Comparison of ENCODE assay signal across 26 cellular contexts in the genomic region with DNA sequence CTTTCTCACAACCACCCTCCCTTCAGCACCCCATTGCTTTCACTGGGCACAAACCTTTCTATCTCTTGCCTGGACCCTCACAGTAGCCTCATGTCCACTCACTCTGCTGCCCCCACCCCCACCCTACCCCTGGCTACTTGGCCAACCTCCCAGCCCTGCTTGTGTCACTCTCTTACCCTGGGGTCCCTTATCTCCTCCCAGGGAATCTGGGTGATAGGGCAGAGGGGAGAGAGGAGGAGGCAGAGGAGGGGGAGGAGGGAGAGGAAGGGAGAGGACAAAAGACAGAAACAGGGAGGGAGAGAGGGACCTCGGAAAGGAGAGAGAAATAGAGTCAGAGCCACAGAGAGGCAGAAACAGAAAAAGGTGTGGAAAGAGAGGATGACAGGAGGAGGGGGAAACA. TPM values are rescaled to one million over a fixed set of nuclear protein-coding genes. Genes with fewer than 3 reads are reported as not detected.
A peak's percentile ranks its signal among the peaks of the same experiment; 100 is the strongest.
DNase-seq lines count a peak whose midpoint lies in the region; ATAC-seq, FAIRE-seq and TF ChIP-seq lines count a peak whose summit lies in the region.
"Had no signal": no experiment of that assay in that cellular context is flagged by ENCODE, and none has a peak within 500 bp of the region (broad histone marks: within the 10 kb centered on the region; RNA-seq: fewer than 3 reads in every experiment).

No MANE protein-coding gene starts in this region.

- no peaks in the 10 kb centered on the region for H3K79me2 ChIP-seq in HepG2 (ENCODE audit: insufficient read depth, low read length)

- no peak for TF ChIP-seq RAD21 in HepG2 (CRISPR knock-in tag; IDR thresholded peaks at IDR 0.05)

- peaks cover 6% of the 10 kb centered on the region for H3K9me3 Mint-ChIP-seq in Calu3 (ENCODE audit: low read depth, unreplicated experiment)

- DNase-seq in Calu3, result no peak
- peak; percentile 31 for DNase-seq in cardiac septum (ENCODE audit: low spot score)
- no peak for DNase-seq in HepG2 (ENCODE audit: low spot score)
- peak; percentile 16 for DNase-seq in posterior vena cava (ENCODE audit: low spot score)
- no peak for DNase-seq in kidney glomerular epithelial cell (lab: John Stamatoyannopoulos, UW)
- no peak for DNase-seq in hypothalamus (lab: John Stamatoyannopoulos, UW)
- DNase-seq in activated gamma-delta T cell treated with Interleukin-2 at 50 U/mL for 16 hours, result no peak
- DNase-seq: CD4-positive, alpha-beta T cell; DMS53; GDM1; GOT3; HCEC 1CT; IMR-90; NCI-H1092 treated with DMSO at 0.1 percent for 48 hours; NCI-H146; NCI-H2029; NCI-H2171 treated with DMSO at 0.1 percent for 48 hours; NCI-H524 treated with DMSO at 0.1 percent for 48 hours; NCI-H82; OCI-M1 had no signal

- CTCF ChIA-PET in Calu3 (lab: Charles Lee), result no interaction called here
- CTCF ChIA-PET in HepG2 (lab: Yijun Ruan, JAX; ENCODE audit: low intra/inter-chr PET ratio, low total read pairs), result no interaction called here

- FAIRE-seq in HepG2 (lab: Jason Lieb, UNC), result no peak
- FAIRE-seq: GM19239, HTR-8/SVneo, RCC 7860 had no signal

- no peak overlapping the region for H3K4me3 ChIP-seq in HepG2 (replicated peaks in 1 of 3; ENCODE audit: insufficient read depth in 1 of 3, low read depth in 2 of 3, low read length in 3 of 3)
- H3K4me3 ChIP-seq: BLaER1 had no signal

- intact Hi-C loops in Calu3 (cut with micrococcal nuclease; ENCODE audit: unreplicated experiment) (no loop called here), cardiac septum (cut with DNase I) (loop anchor here (5.0 kb wide), 1 partner anchor 132 kb away; no protein-coding TSS in a partner anchor), HepG2 (cut with micrococcal nuclease; ENCODE audit: unreplicated experiment) (no loop called here), posterior vena cava (cut with DNase I) (no loop called here)

- in situ Hi-C loops in HepG2 (cut with HindIII; ENCODE audit: extremely low pct_ligation_motif_present, low pct_unique_long_range_greater_than_20kb), result no loop called here

- no peaks in the 10 kb centered on the region for H3K27me3 ChIP-seq in HepG2 (ENCODE audit: control insufficient read depth in 1 of 2, insufficient read depth in 2 of 2, low read length in 2 of 2)
- H3K27me3 ChIP-seq: BLaER1 had no signal

- H3K27ac Mint-ChIP-seq in Calu3 (ENCODE audit: unreplicated experiment), result peak overlapping the region; percentile 32
- H3K27ac Mint-ChIP-seq: CD4-positive, alpha-beta T cell had no signal

- no peaks in the 10 kb centered on the region for H3K36me3 ChIP-seq in HepG2 (replicated peaks in 1 of 2; ENCODE audit: control insufficient read depth in 1 of 2, insufficient read depth in 2 of 2, low read length in 2 of 2)
- H3K36me3 ChIP-seq: BLaER1 had no signal

- ATAC-seq in HepG2, result no peak

- TF ChIP-seq EP300 in HepG2 (IDR thresholded peaks at IDR 0.05; ENCODE audit: low read depth in 2 of 2, low read length in 2 of 2) (no peak), HepG2 (CRISPR knock-in tag; IDR thresholded peaks at IDR 0.05; ENCODE audit: borderline replicate concordance) (no peak)

- no peak overlapping the region for H3K4me3 Mint-ChIP-seq in Calu3 (ENCODE audit: low read depth, unreplicated experiment)
- H3K4me3 Mint-ChIP-seq: CD4-positive, alpha-beta T cell had no signal

- TF ChIP-seq CTCF in Calu3 (IDR thresholded peaks at IDR 0.05; ENCODE audit: unreplicated experiment), result no peak
- TF ChIP-seq CTCF in HepG2 (CRISPR knock-in tag; IDR thresholded peaks at IDR 0.05), result no peak

- WGBS in HepG2 (ENCODE audit: low lambda C conversion rate), result 38% methylated on average over 1 of the region's 1 CpG

- H3K27me3 Mint-ChIP-seq in Calu3 (ENCODE audit: unreplicated experiment), result peaks cover 13% of the 10 kb centered on the region

- no peak overlapping the region for H2AFZ ChIP-seq in HepG2 (ENCODE audit: low read length)

- H3K27ac ChIP-seq in HepG2 (ENCODE audit: extremely low read length, insufficient read depth, low read length), result peak overlapping the region; percentile 58
- H3K27ac ChIP-seq: BLaER1, KMS-11 had no signal

- H4K20me1 ChIP-seq in HepG2 (ENCODE audit: insufficient read depth, low read length), result no peaks in the 10 kb centered on the region
- H4K20me1 ChIP-seq: BLaER1 had no signal

- POLR2A ChIA-PET in HepG2 (lab: Yijun Ruan, JAX), result interaction anchor here (0.8 to 2.5 kb wide), 4 partner anchors 14 to 51 kb away, joined by 3 to 9 read pairs (median 6); no protein-coding TSS in a partner anchor

- no peak for TF ChIP-seq POLR2A in HepG2 (IDR thresholded peaks at IDR 0.05; ENCODE audit: insufficient read depth in 1 of 2, low read depth in 2 of 2, low read length in 2 of 2)

- H3K4me2 ChIP-seq in HepG2 (ENCODE audit: low read depth, low read length), result peak overlapping the region; percentile 59
- H3K4me2 ChIP-seq: BLaER1, KMS-11 had no signal

- BruUV-seq in Calu3 (replicated peaks; lab: Mats Ljungman, UMichigan), result no TSS peak
- BruUV-seq in HepG2 (replicated peaks; lab: Mats Ljungman, UMichigan), result no TSS peak

- H3K4me1 ChIP-seq in HepG2 (ENCODE audit: insufficient read depth, low read length), result peaks cover 67% of the 10 kb centered on the region

- H3K9ac ChIP-seq in HepG2 (ENCODE audit: insufficient read depth, low read depth, low read length), result 0 out of 2 replicates have a peak overlapping the region, but pooled peaks have one; percentile 7
- H3K9ac ChIP-seq: BLaER1, KMS-11 had no signal

- peaks cover 8% of the 10 kb centered on the region; the same call in 1 of the 2 replicates for H3K9me3 ChIP-seq in HepG2 (ENCODE audit: low read length)

- no peaks in the 10 kb centered on the region for H3K36me3 Mint-ChIP-seq in Calu3 (ENCODE audit: insufficient read depth, unreplicated experiment)

- peaks cover 13% of the 10 kb centered on the region for H3K4me1 Mint-ChIP-seq in Calu3 (ENCODE audit: low read depth, unreplicated experiment)

RNA-seq across cellular contexts. Expression of a gene that starts 25.0 kb away (rescaled TPM):
- total RNA-seq in Calu3 (2022) (52.3 and 54.0 TPM in 2 replicates), cardiac septum (not detected), HepG2 (2016; rRNA removed; fragmentation: Illumina TruSeq; extraction: Trizol) (0.81 and 1.8 TPM in 2 replicates), posterior vena cava (not detected)
- 0.61 and 1.1 TPM in 2 replicates for total RNA-seq in HepG2 (2016; cell fraction: cytosol; rRNA removed; fragmentation: Illumina TruSeq; extraction: Trizol; ENCODE audit: low read depth)
- total RNA-seq in HepG2 (2016; cell fraction: insoluble cytoplasmic fraction; rRNA removed; fragmentation: Illumina TruSeq; extraction: Trizol), result 0.94 and 1.8 TPM in 2 replicates
- total RNA-seq in HepG2 (2016; cell fraction: membrane; rRNA removed; fragmentation: Illumina TruSeq; extraction: Trizol), result 0.19 and 0.38 TPM in 2 replicates
- total RNA-seq in HepG2 (2016; cell fraction: nucleus; rRNA removed; fragmentation: Illumina TruSeq; extraction: Trizol), result 2.7 and 3.5 TPM in 2 replicates
- 12.5 and 14.8 TPM in 2 replicates for polyA plus RNA-seq in HepG2 (2011; rRNA removed)
- polyA plus RNA-seq in HepG2 (2011; cell fraction: cytosol; rRNA removed), result 1.6 and 3.1 TPM in 2 replicates
- polyA plus RNA-seq in HepG2 (2011; cell fraction: nucleus; rRNA removed), result 155 and 222 TPM in 2 replicates
- 6.2 and 7.2 TPM in 2 replicates for polyA plus RNA-seq in HepG2 (2012)
- polyA plus RNA-seq in HepG2 (2016; cell fraction: cytosol; fragmentation: Illumina TruSeq; extraction: Trizol; ENCODE audit: low read depth), result 0.14 and 0.26 TPM in 2 replicates
- 0.92 and 0.93 TPM in 2 replicates for polyA plus RNA-seq in HepG2 (2016; cell fraction: insoluble cytoplasmic fraction; fragmentation: Illumina TruSeq; extraction: Trizol; ENCODE audit: low read depth)
- 0.17 TPM in 1 of 2 replicates, not detected in the other for polyA plus RNA-seq in HepG2 (2016; cell fraction: membrane; fragmentation: Illumina TruSeq; extraction: Trizol; ENCODE audit: low read depth)
- 8.0 and 11.0 TPM in 2 replicates for polyA plus RNA-seq in HepG2 (2016; cell fraction: nucleus; fragmentation: Illumina TruSeq; extraction: Trizol; ENCODE audit: insufficient read depth, low read depth)
- polyA minus RNA-seq in HepG2 (2011; rRNA and poly(A)+ RNA removed; ENCODE audit: low replicate concordance), result 6.7 TPM in 1 of 2 replicates, not detected in the other
- 1.1 and 1.3 TPM in 2 replicates for polyA minus RNA-seq in HepG2 (2011; cell fraction: cytosol; rRNA and poly(A)+ RNA removed)
- polyA minus RNA-seq in HepG2 (2011; cell fraction: nucleus; rRNA and poly(A)+ RNA removed), result 11.6 and 13.7 TPM in 2 replicates
- total RNA-seq: CD4-positive, alpha-beta T cell; IMR-90 had no signal
- polyA plus RNA-seq: IMR-90 had no signal

RNA-seq across cellular contexts. Expression of a gene that starts 31.2 kb away (rescaled TPM):
- total RNA-seq in Calu3 (2022), result 20.1 and 21.4 TPM in 2 replicates
- 12.8 TPM for total RNA-seq in cardiac septum
- 13.1 and 71.3 TPM in 2 replicates for total RNA-seq in HepG2 (2016; rRNA removed; fragmentation: Illumina TruSeq; extraction: Trizol)
- 24.4 and 27.4 TPM in 2 replicates for total RNA-seq in HepG2 (2016; cell fraction: cytosol; rRNA removed; fragmentation: Illumina TruSeq; extraction: Trizol; ENCODE audit: low read depth)
- 11.3 and 76.4 TPM in 2 replicates for total RNA-seq in HepG2 (2016; cell fraction: insoluble cytoplasmic fraction; rRNA removed; fragmentation: Illumina TruSeq; extraction: Trizol)
- total RNA-seq in HepG2 (2016; cell fraction: membrane; rRNA removed; fragmentation: Illumina TruSeq; extraction: Trizol), result 17.0 and 18.6 TPM in 2 replicates
- total RNA-seq in HepG2 (2016; cell fraction: nucleus; rRNA removed; fragmentation: Illumina TruSeq; extraction: Trizol), result 127 and 145 TPM in 2 replicates
- polyA plus RNA-seq in HepG2 (2011; rRNA removed), result 89.1 and 105 TPM in 2 replicates
- polyA plus RNA-seq in HepG2 (2011; cell fraction: cytosol; rRNA removed), result 8.5 and 16.4 TPM in 2 replicates
- polyA plus RNA-seq in HepG2 (2011; cell fraction: nucleus; rRNA removed), result 1,276 and 1,843 TPM in 2 replicates
- 63.8 and 83.6 TPM in 2 replicates for polyA plus RNA-seq in HepG2 (2012)
- 2.0 and 2.7 TPM in 2 replicates for polyA plus RNA-seq in HepG2 (2016; cell fraction: cytosol; fragmentation: Illumina TruSeq; extraction: Trizol; ENCODE audit: low read depth)
- polyA plus RNA-seq in HepG2 (2016; cell fraction: insoluble cytoplasmic fraction; fragmentation: Illumina TruSeq; extraction: Trizol; ENCODE audit: low read depth), result 13.5 and 15.6 TPM in 2 replicates
- 4.3 and 4.5 TPM in 2 replicates for polyA plus RNA-seq in HepG2 (2016; cell fraction: membrane; fragmentation: Illumina TruSeq; extraction: Trizol; ENCODE audit: low read depth)
- polyA plus RNA-seq in HepG2 (2016; cell fraction: nucleus; fragmentation: Illumina TruSeq; extraction: Trizol; ENCODE audit: insufficient read depth, low read depth), result 665 and 720 TPM in 2 replicates
- 11.6 and 59.4 TPM in 2 replicates for polyA minus RNA-seq in HepG2 (2011; rRNA and poly(A)+ RNA removed; ENCODE audit: low replicate concordance)
- 5.5 and 10.9 TPM in 2 replicates for polyA minus RNA-seq in HepG2 (2011; cell fraction: cytosol; rRNA and poly(A)+ RNA removed)
- 155 and 169 TPM in 2 replicates for polyA minus RNA-seq in HepG2 (2011; cell fraction: nucleus; rRNA and poly(A)+ RNA removed)
- total RNA-seq in posterior vena cava, result 1 to 10 TPM; 6.7 to 8.1 TPM

RNA-seq across cellular contexts. Expression of a gene that starts 46.0 kb away (rescaled TPM):
- total RNA-seq in Calu3 (2022), result 2.7 and 3.9 TPM in 2 replicates
- not detected for total RNA-seq in cardiac septum
- total RNA-seq in HepG2 (2016; rRNA removed; fragmentation: Illumina TruSeq; extraction: Trizol), result 612 and 1,510 TPM in 2 replicates
- 264 and 266 TPM in 2 replicates for total RNA-seq in HepG2 (2016; cell fraction: cytosol; rRNA removed; fragmentation: Illumina TruSeq; extraction: Trizol; ENCODE audit: low read depth)
- total RNA-seq in HepG2 (2016; cell fraction: insoluble cytoplasmic fraction; rRNA removed; fragmentation: Illumina TruSeq; extraction: Trizol), result 610 and 1,558 TPM in 2 replicates
- 284 and 296 TPM in 2 replicates for total RNA-seq in HepG2 (2016; cell fraction: membrane; rRNA removed; fragmentation: Illumina TruSeq; extraction: Trizol)
- 1,103 and 1,244 TPM in 2 replicates for total RNA-seq in HepG2 (2016; cell fraction: nucleus; rRNA removed; fragmentation: Illumina TruSeq; extraction: Trizol)
- polyA plus RNA-seq in HepG2 (2011; rRNA removed), result 2,580 and 3,919 TPM in 2 replicates
- 3,676 and 4,547 TPM in 2 replicates for polyA plus RNA-seq in HepG2 (2011; cell fraction: cytosol; rRNA removed)
- 1,589 and 2,063 TPM in 2 replicates for polyA plus RNA-seq in HepG2 (2011; cell fraction: nucleus; rRNA removed)
- polyA plus RNA-seq in HepG2 (2012), result 2,894 and 3,165 TPM in 2 replicates
- polyA plus RNA-seq in HepG2 (2016; cell fraction: cytosol; fragmentation: Illumina TruSeq; extraction: Trizol; ENCODE audit: low read depth), result 305 and 334 TPM in 2 replicates
- 674 and 676 TPM in 2 replicates for polyA plus RNA-seq in HepG2 (2016; cell fraction: insoluble cytoplasmic fraction; fragmentation: Illumina TruSeq; extraction: Trizol; ENCODE audit: low read depth)
- polyA plus RNA-seq in HepG2 (2016; cell fraction: membrane; fragmentation: Illumina TruSeq; extraction: Trizol; ENCODE audit: low read depth), result 279 and 293 TPM in 2 replicates
- polyA plus RNA-seq in HepG2 (2016; cell fraction: nucleus; fragmentation: Illumina TruSeq; extraction: Trizol; ENCODE audit: insufficient read depth, low read depth), result 2,037 and 2,236 TPM in 2 replicates
- 0.72 and 924 TPM in 2 replicates for polyA minus RNA-seq in HepG2 (2011; rRNA and poly(A)+ RNA removed; ENCODE audit: low replicate concordance)
- polyA minus RNA-seq in HepG2 (2011; cell fraction: cytosol; rRNA and poly(A)+ RNA removed), result 612 and 1,026 TPM in 2 replicates
- polyA minus RNA-seq in HepG2 (2011; cell fraction: nucleus; rRNA and poly(A)+ RNA removed), result 323 and 565 TPM in 2 replicates
- total RNA-seq in posterior vena cava, result under 1 TPM in 1 of 2 donors, not detected in 1; 0.65 TPM
- total RNA-seq: CD4-positive, alpha-beta T cell; IMR-90; SK-MEL-5 had no signal
- polyA plus RNA-seq: IMR-90 had no signal

Comparison
In these comparisons a context has a peak if more than half of its experiments do, and no peak if none do; other contexts are left out.
1. DNase-seq: peak in cardiac septum (single experiment) and posterior vena cava (single experiment); none in Calu3 (single experiment), HepG2 (single experiment), kidney glomerular epithelial cell (single experiment), hypothalamus (0 of 51) and activated gamma-delta T cell treated with Interleukin-2 at 50 U/mL for 16 hours (single experiment).
2. RNA of a gene that starts 25.0 kb away (total RNA-seq): 52.3 to 54.0 TPM in Calu3; 0.19 to 3.5 TPM in HepG2, not detected in cardiac septum (single experiment) and not detected in posterior vena cava; every median in the first group is over 10 times any median in the second.
3. RNA of a gene that starts 46.0 kb away (total RNA-seq): 264 to 1,558 TPM in HepG2; 2.7 to 3.9 TPM in Calu3, 0.65 TPM in posterior vena cava and not detected in cardiac septum (single experiment); every median in the first group is over 10 times any median in the second.